Comparison of ENCODE assay signal across 24 cellular contexts in the genomic region with DNA sequence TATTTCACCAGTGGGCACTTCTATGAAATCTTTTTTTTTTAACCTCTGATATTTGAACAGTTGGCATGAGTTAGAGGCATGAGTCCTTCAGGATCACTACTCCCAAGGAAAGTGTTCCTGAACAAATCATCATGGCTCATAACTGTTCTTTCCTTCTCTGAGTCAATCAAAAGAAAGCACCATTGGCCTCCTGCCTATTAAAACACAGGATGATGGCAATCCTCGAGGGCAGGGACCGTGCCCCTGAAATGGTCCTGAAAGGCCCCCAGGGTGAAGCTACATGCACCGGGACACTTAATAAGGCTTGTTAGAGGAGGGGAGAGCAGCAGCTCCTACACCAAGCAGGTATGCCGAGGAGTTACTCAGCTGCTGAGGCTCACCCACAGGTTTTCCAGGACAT. TPM values are rescaled to one million over a fixed set of nuclear protein-coding genes. Genes with fewer than 3 reads are reported as not detected.
DNase-seq lines count a peak whose midpoint lies in the region; ATAC-seq lines count a peak whose summit lies in the region.
"Had no signal": no experiment of that assay in that cellular context is flagged by ENCODE, and none has a peak within 500 bp of the region (broad histone marks: within the 10 kb centered on the region; RNA-seq: fewer than 3 reads in every experiment).

No MANE protein-coding gene starts in this region.

- H3K9ac ChIP-seq in adipocyte (ENCODE audit: low read length) = no peak overlapping the region
- H3K9ac ChIP-seq: parathyroid adenoma had no signal

- peaks cover 24% of the 10 kb centered on the region for H3K4me1 ChIP-seq in adipocyte (ENCODE audit: control insufficient read depth, insufficient read depth, low read length)
- H3K4me1 ChIP-seq: parathyroid adenoma, transverse colon had no signal

- peaks cover 40% of the 10 kb centered on the region for H3K4me1 Mint-ChIP-seq in stimulated activated naive CD8-positive, alpha-beta T cell treated with anti-CD3 and anti-CD28 coated beads, Interleukin-15, amount 100 ng/mL, for 72 hours

- H3K36me3 ChIP-seq in adipocyte (ENCODE audit: control insufficient read depth, insufficient read depth, low read length, severe bottlenecking) = no peaks in the 10 kb centered on the region
- H3K36me3 ChIP-seq: cardiac muscle cell, transverse colon had no signal

- H3K27me3 ChIP-seq in adipocyte (replicated peaks; ENCODE audit: control insufficient read depth, insufficient read depth, low read length) = no peaks in the 10 kb centered on the region
- H3K27me3 ChIP-seq: cardiac muscle cell, transverse colon had no signal

- no peaks in the 10 kb centered on the region for H3K9me3 Mint-ChIP-seq in stimulated activated naive CD8-positive, alpha-beta T cell treated with anti-CD3 and anti-CD28 coated beads, Interleukin-15, amount 100 ng/mL, for 72 hours
- H3K9me3 Mint-ChIP-seq: activated T-helper 2 cell treated with anti-CD3 and anti-CD28 coated beads, Interferon-gamma antibody, Interleukin-2, Interleukin-4, amounts not matched to agents 10 μg/mL and 5 μg/mL and 100 μg/mL, durations not matched to agents 14 hours and 24 hours and 36 hours; natural killer cell treated with Interleukin-12 subunit alpha and Interleukin-12 subunit beta and Interleukin-15 and Interleukin-18, amount 100 ng/mL, for 72 hours had no signal

- peak; percentile 70 for DNase-seq in HT1080 (ENCODE audit: low read depth)
- peak; percentile 32 for DNase-seq in adipocyte (ENCODE audit: low read depth)
- DNase-seq in fibroblast of peridontal ligament (ENCODE audit: extremely low read depth) = peak; percentile 34
- peak; percentile 75 for DNase-seq in stromal cell of bone marrow (ENCODE audit: low read depth)
- DNase-seq in stimulated activated naive CD8-positive, alpha-beta T cell treated with anti-CD3 and anti-CD28 coated beads, Interleukin-15, amount 100 ng/mL, for 72 hours = no peak
- DNase-seq: activated CD4-positive, alpha-beta T cell treated with anti-CD3 and anti-CD28 coated beads for 4 hours; activated CD8-positive, alpha-beta memory T cell treated with anti-CD3 and anti-CD28 coated beads, Interleukin-2, amount 10 ng/mL, durations not matched to agents 7 days and 5 days; COR-L47; dermis blood vessel endothelial cell; midbrain; MM.1S; NCI-H1436 treated with DMSO at 0.1 percent for 48 hours; NCI-H526 treated with DMSO at 0.1 percent for 48 hours; stimulated activated CD4-positive, alpha-beta T cell treated with anti-CD3 and anti-CD28 coated beads, Interleukin-1b, Interleukin-23, amount 100 ng/mL, for 48 hours; stimulated activated naive CD4-positive, alpha-beta T cell treated with Interleukin-2 at 50 U/mL for 16 hours; transverse colon had no signal

- no peak overlapping the region for H3K27ac Mint-ChIP-seq in stimulated activated naive CD8-positive, alpha-beta T cell treated with anti-CD3 and anti-CD28 coated beads, Interleukin-15, amount 100 ng/mL, for 72 hours
- H3K27ac Mint-ChIP-seq: activated CD8-positive, alpha-beta memory T cell treated with anti-CD3 and anti-CD28 coated beads, Interleukin-2, amount 10 ng/mL, durations not matched to agents 7 days and 5 days; activated T-helper 2 cell treated with anti-CD3 and anti-CD28 coated beads, Interferon-gamma antibody, Interleukin-2, Interleukin-4, amounts not matched to agents 10 μg/mL and 5 μg/mL and 100 μg/mL, durations not matched to agents 14 hours and 24 hours and 36 hours had no signal

- H3K4me3 ChIP-seq in adipocyte (ENCODE audit: low read length) = no peak overlapping the region
- H3K4me3 ChIP-seq: cardiac muscle cell, transverse colon had no signal

- H3K9me3 ChIP-seq in adipocyte (ENCODE audit: control insufficient read depth, low read length) = no peaks in the 10 kb centered on the region
- H3K9me3 ChIP-seq: transverse colon had no signal

- peaks cover 3% of the 10 kb centered on the region for H3K27me3 Mint-ChIP-seq in stimulated activated naive CD8-positive, alpha-beta T cell treated with anti-CD3 and anti-CD28 coated beads, Interleukin-15, amount 100 ng/mL, for 72 hours
- H3K27me3 Mint-ChIP-seq: activated CD8-positive, alpha-beta memory T cell treated with anti-CD3 and anti-CD28 coated beads, Interleukin-2, amount 10 ng/mL, durations not matched to agents 7 days and 5 days; natural killer cell treated with Interleukin-12 subunit alpha and Interleukin-12 subunit beta and Interleukin-15 and Interleukin-18, amount 100 ng/mL, for 72 hours had no signal

- ATAC-seq in HG02571 (IDR thresholded peaks at IDR 0.05; ENCODE audit: unreplicated experiment) = no peak
- no peak for ATAC-seq in HG03139 (IDR thresholded peaks at IDR 0.05; ENCODE audit: unreplicated experiment)
- ATAC-seq in stimulated activated naive CD8-positive, alpha-beta T cell treated with anti-CD3 and anti-CD28 coated beads, Interleukin-15, amount 100 ng/mL, for 72 hours = no peak
- ATAC-seq: natural killer cell treated with Interleukin-12 subunit alpha and Interleukin-12 subunit beta and Interleukin-15 and Interleukin-18, amount 100 ng/mL, for 72 hours; Right ventricle myocardium inferior had no signal

- no peak overlapping the region for H3K4me3 Mint-ChIP-seq in stimulated activated naive CD8-positive, alpha-beta T cell treated with anti-CD3 and anti-CD28 coated beads, Interleukin-15, amount 100 ng/mL, for 72 hours
- H3K4me3 Mint-ChIP-seq: activated CD8-positive, alpha-beta memory T cell treated with anti-CD3 and anti-CD28 coated beads, Interleukin-2, amount 10 ng/mL, durations not matched to agents 7 days and 5 days had no signal

RNA-seq across cellular contexts. Expression of a gene that starts 43.5 kb away (rescaled TPM):
- total RNA-seq in HT1080 (2014; rRNA removed; shearing (Covaris generic)) = not detected in 2 replicates
- polyA plus RNA-seq in HT1080 (2015; cell fraction: cytosol; rRNA removed) = 0.03 and 0.11 TPM in 2 replicates
- 0.04 and 0.08 TPM in 2 replicates for polyA plus RNA-seq in HT1080 (2015; cell fraction: nucleus; rRNA removed)
- total RNA-seq: cardiac muscle cell, dermis blood vessel endothelial cell, glomerular endothelial cell, Right ventricle myocardium inferior, transverse colon had no signal

Comparison
In these comparisons a context has a peak if more than half of its experiments do, and no peak if none do; other contexts are left out.
1. DNase-seq: peak in HT1080 (single experiment), adipocyte (single experiment), fibroblast of peridontal ligament (single experiment) and stromal cell of bone marrow (single experiment); none in stimulated activated naive CD8-positive, alpha-beta T cell treated with anti-CD3 and anti-CD28 coated beads, Interleukin-15, amount 100 ng/mL, for 72 hours (0 of 2).